ENCODE assay signal across 35 cellular contexts in genomic region chr4:124230268-124230667, GRCh38.
DNase-seq lines count a peak whose midpoint lies in the region; ATAC-seq and TF ChIP-seq lines count a peak whose summit lies in the region.
"Had no signal": no experiment of that assay in that cellular context is flagged by ENCODE, and none has a peak within 500 bp of the region (broad histone marks: within the 10 kb centered on the region; RNA-seq: fewer than 3 reads in every experiment).

No MANE protein-coding gene starts in this region.

- H3K79me2 ChIP-seq in GM23338 (replicated peaks; ENCODE audit: insufficient read depth) (no peaks in the 10 kb centered on the region), PC-3 (ENCODE audit: low read length) (no peaks in the 10 kb centered on the region), OCI-LY7 (ENCODE audit: insufficient read depth, low read depth, low read length) (no peaks in the 10 kb centered on the region)

- no peak overlapping the region for H3K4me3 Mint-ChIP-seq in GM23338
- H3K4me3 Mint-ChIP-seq: B cell; CD14-positive monocyte; CD4-positive, alpha-beta memory T cell; CD4-positive, alpha-beta T cell; CD4-positive, CD25-positive, alpha-beta regulatory T cell; CD8-positive, alpha-beta memory T cell; CD8-positive, alpha-beta T cell had no signal

- H3K9me3 Mint-ChIP-seq in GM23338, result no peaks in the 10 kb centered on the region

- POLR2A ChIA-PET in PC-3 (lab: Charles Lee; ENCODE audit: unreplicated experiment), result no interaction called here
- POLR2A ChIA-PET in OCI-LY7 (lab: Charles Lee), result no interaction called here

- ATAC-seq in GM23338, result no peak
- ATAC-seq in PC-3, result peak; percentile 81
- no peak for ATAC-seq in GM18517 (IDR thresholded peaks at IDR 0.05; ENCODE audit: unreplicated experiment)
- ATAC-seq: A549; CD8-positive, alpha-beta T cell had no signal

- intact Hi-C loops in PC-3 (cut with micrococcal nuclease), result loop anchor here (10.0 kb wide), 1 partner anchor 45 kb away; no protein-coding TSS in a partner anchor
- intact Hi-C loops in OCI-LY7 (cut with micrococcal nuclease; ENCODE audit: unreplicated experiment), result no loop called here

- H3K4me2 ChIP-seq in GM23338, result no peak overlapping the region
- no peak overlapping the region for H3K4me2 ChIP-seq in PC-3 (ENCODE audit: low read length)
- no peak overlapping the region for H3K4me2 ChIP-seq in OCI-LY7 (ENCODE audit: low read length)
- H3K4me2 ChIP-seq: A549; BLaER1; BLaER1 treated with 17β-estradiol and CSF1 and Interleukin-3, amounts not matched to agents 10 nM and 100 nM had no signal

- BruUV-seq in PC-3 (replicated peaks; lab: Mats Ljungman, UMichigan) (no TSS peak), OCI-LY7 (replicated peaks; lab: Mats Ljungman, UMichigan) (no TSS peak)

- no peaks in the 10 kb centered on the region for H3K36me3 Mint-ChIP-seq in GM23338 (ENCODE audit: low read depth)
- H3K36me3 Mint-ChIP-seq: CD14-positive monocyte; CD4-positive, alpha-beta memory T cell; CD4-positive, CD25-positive, alpha-beta regulatory T cell; CD8-positive, alpha-beta memory T cell; CD8-positive, alpha-beta T cell had no signal

- TF ChIP-seq CTCF in GM23338 (conservative IDR thresholded peaks at IDR 0.05; ENCODE audit: low read depth in 2 of 2) (no peak), LNCaP clone FGC (IDR thresholded peaks at IDR 0.05; ENCODE audit: control insufficient read depth, extremely low read depth, insufficient read depth) (no peak), PC-3 (conservative IDR thresholded peaks at IDR 0.05; ENCODE audit: low read depth, low read length) (no peak), OCI-LY7 (conservative IDR thresholded peaks at IDR 0.05; ENCODE audit: low read length) (no peak)

- DNase-seq in EH (ENCODE audit: low read depth) (peak; percentile 1), GM23338 (ENCODE audit: low spot score) (peak; percentile 3), LNCaP clone FGC (ENCODE audit: low read depth) (peak; percentile 37), PC-3 (peak; percentile 58), NCI-H524 (lab: John Stamatoyannopoulos, UW) (no peak), superior temporal gyrus (ENCODE audit: extremely low spot score) (no peak), OCI-LY7 (ENCODE audit: low spot score) (no peak)
- DNase-seq: 8988T; ACHN; AML-193; BE2C; C1 segment of cervical spinal cord; Caco-2; Calu3; CD4-positive, alpha-beta memory T cell; CD4-positive, alpha-beta T cell; CD4-positive, CD25-positive, alpha-beta regulatory T cell; CD8-positive, alpha-beta memory T cell; CD8-positive, alpha-beta T cell; COR-L47; DMS 273 treated with DMSO at 0.1 percent for 48 hours; DMS153; DMS53; DMS79; DMS79 treated with DMSO at 0.1 percent for 48 hours; DND-41; EL had no signal

- H3K9me2 ChIP-seq in GM23338 (ENCODE audit: insufficient read depth) (no peaks in the 10 kb centered on the region), PC-3 (replicated peaks; ENCODE audit: low read length) (no peaks in the 10 kb centered on the region), OCI-LY7 (ENCODE audit: insufficient read depth, low read length) (no peaks in the 10 kb centered on the region)

- H3K4me3 ChIP-seq in GM23338, result no peak overlapping the region
- no peak overlapping the region for H3K4me3 ChIP-seq in LNCaP clone FGC (ENCODE audit: low read depth, low read length)
- H3K4me3 ChIP-seq in PC-3 (ENCODE audit: low read length), result no peak overlapping the region
- no peak overlapping the region for H3K4me3 ChIP-seq in OCI-LY7 (ENCODE audit: low read depth, low read length, poor library complexity, severe bottlenecking)
- H3K4me3 ChIP-seq: A549; BLaER1; BLaER1 treated with 17β-estradiol and CSF1 and Interleukin-3, amounts not matched to agents 10 nM and 100 nM had no signal

- H3K36me3 ChIP-seq in GM23338 (ENCODE audit: insufficient read depth) (no peaks in the 10 kb centered on the region), PC-3 (ENCODE audit: low read depth, low read length) (no peaks in the 10 kb centered on the region), OCI-LY7 (ENCODE audit: insufficient read depth, low read length) (no peaks in the 10 kb centered on the region)
- H3K36me3 ChIP-seq: BE2C; BLaER1; BLaER1 treated with 17β-estradiol and CSF1 and Interleukin-3, amounts not matched to agents 10 nM and 100 nM had no signal

- H3K4me1 ChIP-seq in GM23338 (ENCODE audit: insufficient read depth), result no peaks in the 10 kb centered on the region
- H3K4me1 ChIP-seq in PC-3 (ENCODE audit: insufficient read depth, low read length), result peaks cover 20% of the 10 kb centered on the region
- no peaks in the 10 kb centered on the region for H3K4me1 ChIP-seq in OCI-LY7 (ENCODE audit: insufficient read depth, low read length, poor library complexity, severe bottlenecking)
- H3K4me1 ChIP-seq: A549; BE2C; BLaER1; BLaER1 treated with 17β-estradiol and CSF1 and Interleukin-3, amounts not matched to agents 10 nM and 100 nM; Caco-2 had no signal

- H3F3A ChIP-seq in GM23338 (replicated peaks; ENCODE audit: low read depth) (no peaks in the 10 kb centered on the region), PC-3 (ENCODE audit: low read length, unreplicated experiment) (no peaks in the 10 kb centered on the region)

- no peak overlapping the region for H3K27ac ChIP-seq in GM23338 (ENCODE audit: low read depth)
- no peak overlapping the region for H3K27ac ChIP-seq in PC-3 (ENCODE audit: low read length)
- H3K27ac ChIP-seq in OCI-LY7 (ENCODE audit: low read depth, low read length, poor library complexity, severe bottlenecking), result no peak overlapping the region
- H3K27ac ChIP-seq: 22Rv1; A549; BLaER1; BLaER1 treated with 17β-estradiol and CSF1 and Interleukin-3, amounts not matched to agents 10 nM and 100 nM; C4-2B had no signal

- H3K27ac Mint-ChIP-seq in GM23338, result no peak overlapping the region
- H3K27ac Mint-ChIP-seq: B cell; CD14-positive monocyte; CD4-positive, alpha-beta memory T cell; CD4-positive, alpha-beta T cell; CD4-positive, CD25-positive, alpha-beta regulatory T cell; CD8-positive, alpha-beta memory T cell; CD8-positive, alpha-beta T cell had no signal

- H2AFZ ChIP-seq in GM23338, result no peak overlapping the region
- H2AFZ ChIP-seq in PC-3 (ENCODE audit: low read length), result no peak overlapping the region
- no peak overlapping the region for H2AFZ ChIP-seq in OCI-LY7 (ENCODE audit: low read length)

- CTCF ChIA-PET in PC-3 (lab: Charles Lee), result no interaction called here
- CTCF ChIA-PET in OCI-LY7 (lab: Charles Lee; ENCODE audit: unreplicated experiment), result no interaction called here

- no peak overlapping the region for H3K9ac ChIP-seq in PC-3 (ENCODE audit: low read length)
- H3K9ac ChIP-seq: BLaER1; BLaER1 treated with 17β-estradiol and CSF1 and Interleukin-3, amounts not matched to agents 10 nM and 100 nM had no signal

- H4K20me1 ChIP-seq in GM23338 (replicated peaks; ENCODE audit: insufficient read depth) (no peaks in the 10 kb centered on the region), PC-3 (ENCODE audit: low read length) (no peaks in the 10 kb centered on the region), OCI-LY7 (ENCODE audit: insufficient read depth, low read length) (no peaks in the 10 kb centered on the region)
- H4K20me1 ChIP-seq: BLaER1; BLaER1 treated with 17β-estradiol and CSF1 and Interleukin-3, amounts not matched to agents 10 nM and 100 nM had no signal

- peaks cover 3% of the 10 kb centered on the region; the same call in 1 of the 3 replicates for H3K4me1 Mint-ChIP-seq in GM23338
- H3K4me1 Mint-ChIP-seq: B cell; CD14-positive monocyte; CD4-positive, alpha-beta memory T cell; CD4-positive, CD25-positive, alpha-beta regulatory T cell; CD8-positive, alpha-beta memory T cell had no signal

- H3K27me3 ChIP-seq in GM23338 (ENCODE audit: insufficient read depth) (no peaks in the 10 kb centered on the region), PC-3 (ENCODE audit: low read length) (no peaks in the 10 kb centered on the region)
- H3K27me3 ChIP-seq: BE2C; BLaER1; BLaER1 treated with 17β-estradiol and CSF1 and Interleukin-3, amounts not matched to agents 10 nM and 100 nM had no signal

- no peaks in the 10 kb centered on the region for H3K27me3 Mint-ChIP-seq in GM23338 (ENCODE audit: insufficient read depth, low read depth, poor library complexity)
- H3K27me3 Mint-ChIP-seq: B cell; CD4-positive, alpha-beta memory T cell; CD4-positive, alpha-beta T cell; CD8-positive, alpha-beta memory T cell had no signal

- no peaks in the 10 kb centered on the region for H3K9me3 ChIP-seq in PC-3 (ENCODE audit: low read length)
- no peaks in the 10 kb centered on the region for H3K9me3 ChIP-seq in OCI-LY7 (ENCODE audit: low read length)
- H3K9me3 ChIP-seq: A549, BE2C, BLaER1, Caco-2 had no signal

TF ChIP-seq in GM23338, 12 proteins besides CTCF, POLR2A, EP300 and RAD21 (continues in another document):
- TF ChIP-seq ZNF331 (CRISPR knock-in tag; IDR thresholded peaks at IDR 0.05; ENCODE audit: low read depth), result no peak
- TF ChIP-seq ETS1 (IDR thresholded peaks at IDR 0.05), result no peak

Comparison
In these comparisons a context has a peak if more than half of its experiments do, and no peak if none do; other contexts are left out.
1. DNase-seq: peak in EH (single experiment), GM23338 (single experiment), LNCaP clone FGC (single experiment) and PC-3 (single experiment); none in NCI-H524 (0 of 2), superior temporal gyrus (single experiment) and OCI-LY7 (single experiment).